3 cellular contexts compared by ENCODE assay signal in the genomic region with DNA sequence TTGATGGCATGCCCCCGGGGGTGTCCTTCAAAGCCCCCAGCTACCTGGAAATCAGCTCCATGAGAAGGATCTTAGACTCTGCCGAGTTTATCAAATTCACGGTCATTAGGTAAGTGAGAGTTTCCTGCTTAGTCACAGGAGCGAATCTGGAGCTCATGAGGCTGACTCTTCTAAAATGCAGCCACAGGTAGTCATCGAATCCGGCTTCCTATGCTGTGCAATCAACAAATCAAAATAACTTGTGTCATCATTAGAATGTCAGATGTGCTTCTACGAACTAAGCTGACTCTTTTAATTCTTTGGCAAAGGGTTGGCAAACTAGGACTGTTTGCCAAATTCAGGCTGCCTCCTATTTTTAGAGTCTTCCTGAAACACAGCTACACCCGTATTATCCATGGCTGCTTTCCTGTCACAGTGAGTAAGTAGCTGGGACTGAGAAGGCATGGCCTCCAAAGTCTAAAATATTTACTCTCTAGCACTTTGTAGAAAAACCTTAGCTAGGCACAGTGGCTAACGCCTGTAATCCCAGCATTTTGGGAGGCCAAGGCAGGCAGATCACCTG. TPM values are rescaled to one million over a fixed set of nuclear protein-coding genes. Genes with fewer than 3 reads are reported as not detected.
"Had no signal": no experiment of that assay in that cellular context is flagged by ENCODE, and none has a peak within 500 bp of the region (broad histone marks: within the 10 kb centered on the region; RNA-seq: fewer than 3 reads in every experiment).

No MANE protein-coding gene starts in this region.

RNA-seq across cellular contexts. Expression of gene NCF1, which starts 19.8 kb away (rescaled TPM):
- total RNA-seq: activated CD4-positive, alpha-beta T cell treated with anti-CD3 and anti-CD28 coated beads, Interleukin-2, amount 10 ng/mL, durations not matched to agents 24 days and 14 days; astrocyte; SJCRH30 had no signal
